In the genomic region with DNA sequence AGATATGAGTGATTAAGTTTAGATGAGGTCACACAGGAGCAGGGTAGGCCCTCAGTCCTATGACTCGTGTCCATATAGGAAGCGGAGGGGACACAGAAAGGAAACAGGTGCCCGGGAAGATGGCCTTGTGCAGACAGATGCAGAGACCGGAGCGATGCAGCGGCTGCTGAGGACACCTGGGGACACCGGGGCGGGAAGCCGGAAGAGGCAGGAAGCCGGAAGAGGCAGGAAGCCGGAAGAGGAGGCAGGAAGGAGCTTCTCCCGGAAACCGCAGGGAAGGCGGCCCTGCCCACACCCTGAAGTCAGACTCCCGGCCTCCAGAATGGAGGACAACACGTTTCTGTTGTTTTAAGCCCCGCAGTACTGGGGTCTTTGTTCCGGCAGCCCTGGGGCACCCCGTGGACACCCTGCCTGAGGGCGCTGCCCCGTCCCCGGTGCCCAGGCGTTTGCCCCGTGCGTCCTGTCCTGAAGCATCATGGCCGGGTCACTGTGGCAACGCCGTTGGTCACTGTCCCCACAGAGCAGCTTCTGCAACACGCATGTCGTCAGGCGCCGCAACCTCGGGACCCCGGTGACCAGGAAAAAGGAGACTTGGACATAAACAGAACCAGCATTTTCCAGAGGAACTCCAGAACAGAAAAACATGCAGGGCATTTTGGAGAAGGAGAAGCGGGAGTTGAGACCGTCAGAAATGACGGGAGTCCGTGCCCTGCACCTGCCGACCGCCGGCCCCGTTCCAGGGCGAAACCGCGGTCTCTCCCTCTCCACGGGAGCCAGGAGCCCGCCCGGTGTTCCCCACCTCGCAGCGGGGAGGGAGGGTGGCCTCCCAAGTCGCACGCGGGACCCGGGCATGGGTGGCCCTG, we compare ENCODE assay signal across 1 cellular context.
TF ChIP-seq lines count a peak whose summit lies in the region.

No MANE protein-coding gene starts in this region.

TF ChIP-seq in GM23338, 12 proteins besides CTCF, POLR2A, EP300 and RAD21 (continued from another document):
- TF ChIP-seq, protein P1, sequence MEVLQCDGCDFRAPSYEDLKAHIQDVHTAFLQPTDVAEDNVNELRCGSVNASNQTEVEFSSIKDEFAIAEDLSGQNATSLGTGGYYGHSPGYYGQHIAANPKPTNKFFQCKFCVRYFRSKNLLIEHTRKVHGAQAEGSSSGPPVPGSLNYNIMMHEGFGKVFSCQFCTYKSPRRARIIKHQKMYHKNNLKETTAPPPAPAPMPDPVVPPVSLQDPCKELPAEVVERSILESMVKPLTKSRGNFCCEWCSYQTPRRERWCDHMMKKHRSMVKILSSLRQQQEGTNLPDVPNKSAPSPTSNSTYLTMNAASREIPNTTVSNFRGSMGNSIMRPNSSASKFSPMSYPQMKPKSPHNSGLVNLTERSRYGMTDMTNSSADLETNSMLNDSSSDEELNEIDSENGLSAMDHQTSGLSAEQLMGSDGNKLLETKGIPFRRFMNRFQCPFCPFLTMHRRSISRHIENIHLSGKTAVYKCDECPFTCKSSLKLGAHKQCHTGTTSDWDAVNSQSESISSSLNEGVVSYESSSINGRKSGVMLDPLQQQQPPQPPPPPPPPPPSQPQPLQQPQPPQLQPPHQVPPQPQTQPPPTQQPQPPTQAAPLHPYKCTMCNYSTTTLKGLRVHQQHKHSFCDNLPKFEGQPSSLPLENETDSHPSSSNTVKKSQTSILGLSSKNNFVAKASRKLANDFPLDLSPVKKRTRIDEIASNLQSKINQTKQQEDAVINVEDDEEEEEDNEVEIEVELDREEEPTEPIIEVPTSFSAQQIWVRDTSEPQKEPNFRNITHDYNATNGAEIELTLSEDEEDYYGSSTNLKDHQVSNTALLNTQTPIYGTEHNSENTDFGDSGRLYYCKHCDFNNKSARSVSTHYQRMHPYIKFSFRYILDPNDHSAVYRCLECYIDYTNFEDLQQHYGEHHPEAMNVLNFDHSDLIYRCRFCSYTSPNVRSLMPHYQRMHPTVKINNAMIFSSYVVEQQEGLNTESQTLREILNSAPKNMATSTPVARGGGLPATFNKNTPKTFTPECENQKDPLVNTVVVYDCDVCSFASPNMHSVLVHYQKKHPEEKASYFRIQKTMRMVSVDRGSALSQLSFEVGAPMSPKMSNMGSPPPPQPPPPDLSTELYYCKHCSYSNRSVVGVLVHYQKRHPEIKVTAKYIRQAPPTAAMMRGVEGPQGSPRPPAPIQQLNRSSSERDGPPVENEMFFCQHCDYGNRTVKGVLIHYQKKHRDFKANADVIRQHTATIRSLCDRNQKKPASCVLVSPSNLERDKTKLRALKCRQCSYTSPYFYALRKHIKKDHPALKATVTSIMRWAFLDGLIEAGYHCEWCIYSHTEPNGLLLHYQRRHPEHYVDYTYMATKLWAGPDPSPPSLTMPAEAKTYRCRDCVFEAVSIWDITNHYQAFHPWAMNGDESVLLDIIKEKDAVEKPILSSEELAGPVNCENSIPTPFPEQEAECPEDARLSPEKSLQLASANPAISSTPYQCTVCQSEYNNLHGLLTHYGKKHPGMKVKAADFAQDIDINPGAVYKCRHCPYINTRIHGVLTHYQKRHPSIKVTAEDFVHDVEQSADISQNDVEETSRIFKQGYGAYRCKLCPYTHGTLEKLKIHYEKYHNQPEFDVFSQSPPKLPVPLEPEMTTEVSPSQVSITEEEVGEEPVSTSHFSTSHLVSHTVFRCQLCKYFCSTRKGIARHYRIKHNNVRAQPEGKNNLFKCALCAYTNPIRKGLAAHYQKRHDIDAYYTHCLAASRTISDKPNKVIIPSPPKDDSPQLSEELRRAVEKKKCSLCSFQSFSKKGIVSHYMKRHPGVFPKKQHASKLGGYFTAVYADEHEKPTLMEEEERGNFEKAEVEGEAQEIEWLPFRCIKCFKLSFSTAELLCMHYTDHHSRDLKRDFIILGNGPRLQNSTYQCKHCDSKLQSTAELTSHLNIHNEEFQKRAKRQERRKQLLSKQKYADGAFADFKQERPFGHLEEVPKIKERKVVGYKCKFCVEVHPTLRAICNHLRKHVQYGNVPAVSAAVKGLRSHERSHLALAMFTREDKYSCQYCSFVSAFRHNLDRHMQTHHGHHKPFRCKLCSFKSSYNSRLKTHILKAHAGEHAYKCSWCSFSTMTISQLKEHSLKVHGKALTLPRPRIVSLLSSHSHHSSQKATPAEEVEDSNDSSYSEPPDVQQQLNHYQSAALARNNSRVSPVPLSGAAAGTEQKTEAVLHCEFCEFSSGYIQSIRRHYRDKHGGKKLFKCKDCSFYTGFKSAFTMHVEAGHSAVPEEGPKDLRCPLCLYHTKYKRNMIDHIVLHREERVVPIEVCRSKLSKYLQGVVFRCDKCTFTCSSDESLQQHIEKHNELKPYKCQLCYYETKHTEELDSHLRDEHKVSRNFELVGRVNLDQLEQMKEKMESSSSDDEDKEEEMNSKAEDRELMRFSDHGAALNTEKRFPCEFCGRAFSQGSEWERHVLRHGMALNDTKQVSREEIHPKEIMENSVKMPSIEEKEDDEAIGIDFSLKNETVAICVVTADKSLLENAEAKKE (CRISPR knock-in tag; IDR thresholded peaks at IDR 0.05): no peak
- TF ChIP-seq EZH2 (IDR thresholded peaks at IDR 0.05; ENCODE audit: low read depth, unreplicated experiment) (no peak), STAT1 (IDR thresholded peaks at IDR 0.05; ENCODE audit: unreplicated experiment) (no peak)
